Comparison of ENCODE assay signal across 8 cellular contexts in genomic region chr5:127320032-127320945, GRCh38. TPM values are rescaled to one million over a fixed set of nuclear protein-coding genes. Genes with fewer than 3 reads are reported as not detected.
DNase-seq lines count a peak whose midpoint lies in the region; ATAC-seq, FAIRE-seq and TF ChIP-seq lines count a peak whose summit lies in the region.

No MANE protein-coding gene starts in this region.

- no peaks in the 10 kb centered on the region for H3K9me3 ChIP-seq in K562 (replicated peaks; ENCODE audit: control insufficient read depth, insufficient read depth, low read depth, low read length)

- H2AFZ ChIP-seq in K562 (ENCODE audit: low read depth, low read length): no peak overlapping the region

- H3K4me1 ChIP-seq in K562 (replicated peaks in 1 of 2; ENCODE audit: control insufficient read depth in 2 of 2, insufficient read depth in 2 of 2, low read length in 2 of 2): no peaks in the 10 kb centered on the region

- H3K27ac ChIP-seq in K562 (ENCODE audit: extremely low read depth, low read depth, low read length) (no peak overlapping the region), RWPE1 (no peak overlapping the region)

- no peak for TF ChIP-seq EP300 in K562 (IDR thresholded peaks at IDR 0.05; ENCODE audit: low read length)

- peak; percentile 95 for ATAC-seq in GM21381 (IDR thresholded peaks at IDR 0.05; ENCODE audit: unreplicated experiment)
- ATAC-seq in HG03520 (IDR thresholded peaks at IDR 0.05; ENCODE audit: unreplicated experiment): peak; percentile 93
- ATAC-seq in K562: no peak

- no TSS peak for BruUV-seq in K562 (replicated peaks; lab: Mats Ljungman, UMichigan)

- H3K4me2 ChIP-seq in K562 (ENCODE audit: insufficient read depth, low read length): no peak overlapping the region

- no peaks in the 10 kb centered on the region for H3K9me1 ChIP-seq in K562 (ENCODE audit: control insufficient read depth, insufficient read depth, low read length)

- H3K79me2 ChIP-seq in K562 (ENCODE audit: control insufficient read depth, insufficient read depth, low read length): no peaks in the 10 kb centered on the region

- H4K20me1 ChIP-seq in K562 (replicated peaks; ENCODE audit: control insufficient read depth, insufficient read depth, low read length): no peaks in the 10 kb centered on the region

- H3K36me3 ChIP-seq in K562 (ENCODE audit: control insufficient read depth, insufficient read depth, low read length): no peaks in the 10 kb centered on the region

- POLR2A ChIA-PET in K562 (lab: Yijun Ruan, JAX): no interaction called here
- POLR2A ChIA-PET in RWPE1 (lab: Yijun Ruan, JAX; ENCODE audit: low non-redundant PET): no interaction called here

- no peaks in the 10 kb centered on the region for H3K27me3 ChIP-seq in K562 (ENCODE audit: control insufficient read depth in 2 of 2, insufficient read depth in 2 of 2, low read length in 2 of 2)

- H3K9ac ChIP-seq in K562 (ENCODE audit: insufficient read depth in 1 of 2, low read depth in 2 of 2, low read length in 2 of 2): no peak overlapping the region

- no peak for TF ChIP-seq POLR2A in K562 (conservative IDR thresholded peaks at IDR 0.05)

- in situ Hi-C loops in K562 (cut with MboI): loop anchor here (25.0 kb wide), 2 partner anchors 683 to 983 kb away; a partner anchor contains a TSS

- DNase-seq in EH (ENCODE audit: low read depth) (peak; percentile 21), K562 (ENCODE audit: extremely low read depth in 1 of 4, low spot score in 3 of 4) (no peak), NCI-H524 treated with DMSO at 0.1 percent for 48 hours (lab: John Stamatoyannopoulos, UW) (no peak), NCI-H774 (lab: John Stamatoyannopoulos, UW) (no peak), RWPE1 (ENCODE audit: low spot score) (no peak)
- DNase-seq in activated CD4-positive, CD25-positive, alpha-beta regulatory T cell (lab: John Stamatoyannopoulos, UW): no peak

- CTCF ChIA-PET in K562 (lab: Yijun Ruan, JAX; ENCODE audit: low intra/inter-chr PET ratio) (no interaction called here), RWPE1 (lab: Yijun Ruan, JAX) (interaction anchor here (0.6 kb wide), 2 partner anchors 172 to 693 kb away, joined by 3 to 7 read pairs; no protein-coding TSS in a partner anchor)

- TF ChIP-seq RAD21 in K562 (CRISPR knock-in tag; conservative IDR thresholded peaks at IDR 0.05 in 1 of 2, IDR thresholded peaks at IDR 0.05 in 1 of 2): no peak

- 0% methylated on average over 5 of the region's 5 CpGs for WGBS in K562 (ENCODE audit: insufficient coverage, low coverage, missing lambda C conversion rate)

- FAIRE-seq in K562 (lab: Jason Lieb, UNC): peak; percentile 51

- intact Hi-C loops in K562 (cut with micrococcal nuclease): no loop called here

- no peak for TF ChIP-seq CTCF in K562 (IDR thresholded peaks at IDR 0.05 in 2 of 3, conservative IDR thresholded peaks at IDR 0.05 in 1 of 3; ENCODE audit: insufficient read depth in 2 of 3, low read depth in 1 of 3, low read length in 3 of 3)
- no peak for TF ChIP-seq CTCF in RWPE1 (conservative IDR thresholded peaks at IDR 0.05; ENCODE audit: low read depth)

- H3K4me3 ChIP-seq in K562: no peak overlapping the region

TF ChIP-seq in K562, 482 proteins besides CTCF, POLR2A, EP300 and RAD21 (continues in another document):
- TF ChIP-seq SFPQ (IDR thresholded peaks at IDR 0.05; ENCODE audit: low read depth, low read length): no peak
- peak; percentile 75 for TF ChIP-seq ETV1 (tag; conservative IDR thresholded peaks at IDR 0.05; ENCODE audit: low read depth)
- TF ChIP-seq ELF1 (tag; IDR thresholded peaks at IDR 0.05): peak; percentile 37; the same call in 1 of the 2 replicates
- no peak for TF ChIP-seq NELFE (IDR thresholded peaks at IDR 0.05; ENCODE audit: insufficient read depth, insufficient read length)
- peak in 1 of 2 experiments; percentile 49; a peak in 1 of 4 replicates for TF ChIP-seq RCOR1 (IDR thresholded peaks at IDR 0.05; ENCODE audit: borderline replicate concordance in 1 of 2, low read depth in 2 of 2, low read length in 2 of 2)
- TF ChIP-seq ZNF140 (CRISPR knock-in tag; IDR thresholded peaks at IDR 0.05): no peak
- no peak for TF ChIP-seq ZNF584 (CRISPR knock-in tag; IDR thresholded peaks at IDR 0.05; ENCODE audit: low read depth)
- TF ChIP-seq SAP30 (IDR thresholded peaks at IDR 0.05; ENCODE audit: borderline replicate concordance, insufficient read depth, low read depth, low read length, poor library complexity, severe bottlenecking): no peak
- no peak for TF ChIP-seq CHAMP1 (IDR thresholded peaks at IDR 0.05)
- peak; percentile 52; the same call in 1 of the 2 replicates for TF ChIP-seq SOX6 (IDR thresholded peaks at IDR 0.05)
- TF ChIP-seq GABPA (tag; conservative IDR thresholded peaks at IDR 0.05; ENCODE audit: low read depth): peak; percentile 53
- peak; percentile 65; the same call in 1 of the 2 replicates for TF ChIP-seq TEAD4 (IDR thresholded peaks at IDR 0.05; ENCODE audit: low read length)
- no peak for TF ChIP-seq TEAD4 (CRISPR knock-in tag; IDR thresholded peaks at IDR 0.05; ENCODE audit: borderline replicate concordance)
- TF ChIP-seq KLF6 (CRISPR knock-in tag; IDR thresholded peaks at IDR 0.05; ENCODE audit: borderline replicate concordance): no peak
- TF ChIP-seq FOXK2 (conservative IDR thresholded peaks at IDR 0.05 in 1 of 2, IDR thresholded peaks at IDR 0.05 in 1 of 2; ENCODE audit: low read depth in 2 of 2): no peak
- TF ChIP-seq COPS2 (conservative IDR thresholded peaks at IDR 0.05): no peak
- no peak for TF ChIP-seq MTF1 (CRISPR knock-in tag; IDR thresholded peaks at IDR 0.05; ENCODE audit: borderline replicate concordance)
- no peak for TF ChIP-seq ETS1 (conservative IDR thresholded peaks at IDR 0.05; ENCODE audit: control insufficient read depth, low read depth, low read length)
- TF ChIP-seq PHTF2 (CRISPR knock-in tag; IDR thresholded peaks at IDR 0.05): no peak
- peak; percentile 22 for TF ChIP-seq MEIS2 (IDR thresholded peaks at IDR 0.05; ENCODE audit: partially characterized antibody)

RNA-seq across cellular contexts. Expression of gene MEGF10, which starts 29.7 kb away (rescaled TPM):
- not detected in 2 replicates for total RNA-seq in K562 (2011; cell fraction: chromatin; rRNA removed; ENCODE audit: low replicate concordance)
- not detected in 2 replicates for total RNA-seq in K562 (2011; cell fraction: nucleolus; rRNA removed)
- not detected in 2 replicates for total RNA-seq in K562 (2011; cell fraction: nucleoplasm; rRNA removed)
- total RNA-seq in K562 (2014; rRNA removed) (not detected in 2 replicates), K562 (2014; rRNA removed; fragmentation: Illumina TruSeq; extraction: Trizol) (not detected in 2 replicates), K562 (2015; rRNA removed; fragmentation: Illumina TruSeq; extraction: Trizol) (not detected in 2 replicates), K562 (2021) (0.07 TPM in 1 of 2 replicates, not detected in the other)
- polyA plus RNA-seq in K562 (2011; rRNA removed) (not detected in 2 replicates), K562 (2014; fragmentation: Illumina TruSeq; extraction: Trizol) (not detected in 2 replicates), K562 (2014; fragmentation: Nextera tagmentation; extraction: Ambion mirVana) (not detected), K562 (2014; rRNA removed) (not detected in 2 replicates)
- polyA plus RNA-seq in K562 (2011; cell fraction: cytosol; rRNA removed): not detected in 2 replicates
- polyA plus RNA-seq in K562 (2011; cell fraction: nucleus; rRNA removed): not detected in 2 replicates
- not detected in 2 replicates for polyA plus RNA-seq in K562 (2012)
- polyA minus RNA-seq in K562 (2011; rRNA and poly(A)+ RNA removed): not detected in 2 replicates
- polyA minus RNA-seq in K562 (2011; cell fraction: cytosol; rRNA and poly(A)+ RNA removed): not detected in 2 replicates
- not detected in 2 replicates for polyA minus RNA-seq in K562 (2011; cell fraction: nucleus; rRNA and poly(A)+ RNA removed)
